In genomic region chr19:10110972-10111317, GRCh38 we compare ENCODE assay signal across 12 cellular contexts. TPM values are rescaled to one million over a fixed set of nuclear protein-coding genes. Genes with fewer than 3 reads are reported as not detected.
DNase-seq lines count a peak whose midpoint lies in the region; ATAC-seq, FAIRE-seq and TF ChIP-seq lines count a peak whose summit lies in the region.
"Had no signal": no experiment of that assay in that cellular context is flagged by ENCODE, and none has a peak within 500 bp of the region (broad histone marks: within the 10 kb centered on the region; RNA-seq: fewer than 3 reads in every experiment).

No MANE protein-coding gene starts in this region.

- peak overlapping the region; percentile 81 to 99 (median 96) for H3K9ac ChIP-seq in BLaER1 treated with 17β-estradiol and CSF1 and Interleukin-3, amounts not matched to agents 10 nM and 100 nM
- no peak overlapping the region for H3K9ac ChIP-seq in astrocyte (ENCODE audit: low read length)

- ATAC-seq in HG03139 (IDR thresholded peaks at IDR 0.05; ENCODE audit: unreplicated experiment): no peak
- ATAC-seq: WTC11 had no signal

- H3K27ac ChIP-seq in BLaER1 treated with 17β-estradiol and CSF1 and Interleukin-3, amounts not matched to agents 10 nM and 100 nM: peak overlapping the region; percentile 87 to 99 (median 96)
- peak overlapping the region; percentile 89 for H3K27ac ChIP-seq in HL-60 (replicated peaks)
- H3K27ac ChIP-seq in astrocyte (ENCODE audit: low read depth, low read length): no peak overlapping the region
- H3K27ac ChIP-seq: SJSA1 had no signal

- no peak overlapping the region for H2AFZ ChIP-seq in astrocyte (ENCODE audit: low read depth, low read length)

- peaks cover 65 to 84% (median 73%) of the 10 kb centered on the region in 11 experiments for H3K36me3 ChIP-seq in BLaER1 treated with 17β-estradiol and CSF1 and Interleukin-3, amounts not matched to agents 10 nM and 100 nM
- peaks cover 13% of the 10 kb centered on the region for H3K36me3 ChIP-seq in astrocyte (ENCODE audit: insufficient read depth, low read length)

- CTCF ChIA-PET in HEK293T (lab: Yijun Ruan, JAX): interaction anchor here (0.7 kb wide), 1 partner anchor 14 kb away, joined by 3 read pairs; no protein-coding TSS in a partner anchor

- FAIRE-seq in astrocyte (lab: Jason Lieb, UNC): no peak

- H3K27ac Mint-ChIP-seq in astrocyte (ENCODE audit: unreplicated experiment): no peak overlapping the region
- H3K27ac Mint-ChIP-seq: WTC11 had no signal

- H3K4me3 ChIP-seq in BLaER1 treated with 17β-estradiol and CSF1 and Interleukin-3, amounts not matched to agents 10 nM and 100 nM: peak overlapping the region; percentile 42 to 96 (median 58)
- H3K4me3 ChIP-seq in HL-60 (replicated peaks; ENCODE audit: insufficient read depth, low read length): no peak overlapping the region
- no peak overlapping the region for H3K4me3 ChIP-seq in astrocyte (ENCODE audit: insufficient read depth, low read depth, low read length)
- H3K4me3 ChIP-seq: SJSA1 had no signal

- H3K9me3 Mint-ChIP-seq in astrocyte (ENCODE audit: unreplicated experiment): no peaks in the 10 kb centered on the region
- H3K9me3 Mint-ChIP-seq: WTC11 had no signal

- H3K4me2 ChIP-seq in BLaER1 treated with 17β-estradiol and CSF1 and Interleukin-3, amounts not matched to agents 10 nM and 100 nM: peak overlapping the region; percentile 84 to 100 (median 98)
- no peak overlapping the region for H3K4me2 ChIP-seq in astrocyte (ENCODE audit: low read length)

- H3K27me3 ChIP-seq in BLaER1 treated with 17β-estradiol and CSF1 and Interleukin-3, amounts not matched to agents 10 nM and 100 nM: no peaks in the 10 kb centered on the region
- no peaks in the 10 kb centered on the region for H3K27me3 ChIP-seq in HL-60 (ENCODE audit: insufficient read depth, poor library complexity, severe bottlenecking)
- no peaks in the 10 kb centered on the region for H3K27me3 ChIP-seq in astrocyte (ENCODE audit: insufficient read depth, low read length)
- H3K27me3 ChIP-seq: SJSA1 had no signal

- TF ChIP-seq CTCF in HL-60 (IDR thresholded peaks at IDR 0.05; ENCODE audit: insufficient read depth, low read length) (no peak), astrocyte (IDR thresholded peaks at IDR 0.05; ENCODE audit: insufficient read depth, low read depth, low read length) (no peak)

- DNase-seq in HL-60 (ENCODE audit: low read depth in 1 of 2, low spot score in 1 of 2) (no peak), astrocyte (ENCODE audit: low read depth) (no peak), mesenteric fat pad (ENCODE audit: low spot score) (no peak), HEK293T (ENCODE audit: extremely low spot score) (no peak)
- DNase-seq: cortex of kidney; NCI-H1930; NCI-H748 treated with DMSO at 0.1 percent for 48 hours; stimulated activated CD4-positive, alpha-beta T cell treated with anti-CD3 and anti-CD28 coated beads, Interleukin-4, amount 100 ng/mL, for 1 hour had no signal

- H3K27me3 Mint-ChIP-seq in astrocyte (ENCODE audit: low read depth, unreplicated experiment): no peaks in the 10 kb centered on the region

- H3K9me3 ChIP-seq in BLaER1 treated with 17β-estradiol and CSF1 and Interleukin-3, amounts not matched to agents 10 nM and 100 nM (replicated peaks in 1 of 11): no peaks in the 10 kb centered on the region
- H3K9me3 ChIP-seq in astrocyte (ENCODE audit: insufficient read depth, low read depth, low read length): no peaks in the 10 kb centered on the region
- H3K9me3 ChIP-seq: SJSA1 had no signal

- peaks cover 74 to 92% (median 86%) of the 10 kb centered on the region in 10 experiments for H3K4me1 ChIP-seq in BLaER1 treated with 17β-estradiol and CSF1 and Interleukin-3, amounts not matched to agents 10 nM and 100 nM
- H3K4me1 ChIP-seq in astrocyte (ENCODE audit: insufficient read depth, low read length): peaks cover 12% of the 10 kb centered on the region

- H3K4me1 Mint-ChIP-seq in astrocyte (ENCODE audit: low read depth, unreplicated experiment): peaks cover 13% of the 10 kb centered on the region

- H3K79me2 ChIP-seq in astrocyte (ENCODE audit: insufficient read depth, low read length): peaks cover 40% of the 10 kb centered on the region

- H4K20me1 ChIP-seq in BLaER1 treated with 17β-estradiol and CSF1 and Interleukin-3, amounts not matched to agents 10 nM and 100 nM: peaks cover 29 to 88% (median 41%) of the 10 kb centered on the region in 11 experiments; a peak in 21 of 22 replicates
- H4K20me1 ChIP-seq in astrocyte (ENCODE audit: insufficient read depth, low read length): peaks cover 69% of the 10 kb centered on the region

- peaks cover 12% of the 10 kb centered on the region for H3K36me3 Mint-ChIP-seq in astrocyte (ENCODE audit: low read depth, unreplicated experiment)

- POLR2A ChIA-PET in HEK293T (lab: Yijun Ruan, JAX): interaction anchor here (1.6 kb wide), 1 partner anchor 15 kb away, joined by 4 read pairs; no protein-coding TSS in a partner anchor

- peak overlapping the region; percentile 50 for H3K4me3 Mint-ChIP-seq in astrocyte (ENCODE audit: unreplicated experiment)
- H3K4me3 Mint-ChIP-seq: WTC11 had no signal

TF ChIP-seq in HEK293T, 16 proteins besides CTCF, POLR2A, EP300 and RAD21:
- TF ChIP-seq ELF4 (IDR thresholded peaks at IDR 0.05) (no peak), FOXK2 (IDR thresholded peaks at IDR 0.05) (no peak), CTBP1 (IDR thresholded peaks at IDR 0.05; ENCODE audit: borderline replicate concordance) (no peak), FOXM1 (IDR thresholded peaks at IDR 0.05; ENCODE audit: borderline replicate concordance) (no peak), SUZ12 (IDR thresholded peaks at IDR 0.05) (no peak), HDGF (IDR thresholded peaks at IDR 0.05; ENCODE audit: borderline replicate concordance) (no peak), ARNT (IDR thresholded peaks at IDR 0.05) (no peak), SP1 (IDR thresholded peaks at IDR 0.05) (no peak), L3MBTL2 (conservative IDR thresholded peaks at IDR 0.05) (no peak), TARDBP (IDR thresholded peaks at IDR 0.05) (no peak), ZNF384 (IDR thresholded peaks at IDR 0.05) (no peak), BHLHE40 (IDR thresholded peaks at IDR 0.05; ENCODE audit: borderline replicate concordance) (no peak), FOXA1 (IDR thresholded peaks at IDR 0.05) (no peak)
- TF ChIP-seq, protein P1, sequence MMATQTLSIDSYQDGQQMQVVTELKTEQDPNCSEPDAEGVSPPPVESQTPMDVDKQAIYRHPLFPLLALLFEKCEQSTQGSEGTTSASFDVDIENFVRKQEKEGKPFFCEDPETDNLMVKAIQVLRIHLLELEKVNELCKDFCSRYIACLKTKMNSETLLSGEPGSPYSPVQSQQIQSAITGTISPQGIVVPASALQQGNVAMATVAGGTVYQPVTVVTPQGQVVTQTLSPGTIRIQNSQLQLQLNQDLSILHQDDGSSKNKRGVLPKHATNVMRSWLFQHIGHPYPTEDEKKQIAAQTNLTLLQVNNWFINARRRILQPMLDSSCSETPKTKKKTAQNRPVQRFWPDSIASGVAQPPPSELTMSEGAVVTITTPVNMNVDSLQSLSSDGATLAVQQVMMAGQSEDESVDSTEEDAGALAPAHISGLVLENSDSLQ (IDR thresholded peaks at IDR 0.05): no peak
TF ChIP-seq in HEK293T: peak in this region for 0.

RNA-seq across cellular contexts. Expression of gene P2RY11, which starts 0.5 kb away (rescaled TPM):
- total RNA-seq in astrocyte: 19.3 and 22.8 TPM in 2 replicates
- total RNA-seq in mesenteric fat pad: 17.7 TPM

RNA-seq across cellular contexts. Expression of gene PPAN, which starts 4.8 kb away (rescaled TPM):
- total RNA-seq in astrocyte (54.2 and 55.6 TPM in 2 replicates), mesenteric fat pad (52.1 TPM)

RNA-seq across cellular contexts. Expression of gene ANGPTL6, which starts 8.5 kb away (rescaled TPM):
- total RNA-seq in astrocyte (0.24 TPM in 1 of 2 replicates, not detected in the other), mesenteric fat pad (0.42 TPM)

RNA-seq across cellular contexts. Expression of gene EIF3G, which starts 8.8 kb away (rescaled TPM):
- total RNA-seq in astrocyte (207 and 215 TPM in 2 replicates), mesenteric fat pad (189 TPM)

RNA-seq across cellular contexts. Expression of gene SHFL, which starts 24.8 kb away (rescaled TPM):
- total RNA-seq in astrocyte: 73.5 and 86.8 TPM in 2 replicates
- 29.3 TPM for total RNA-seq in mesenteric fat pad

Comparison
In these comparisons a context has a peak if more than half of its experiments do, and no peak if none do; other contexts are left out.
1. H3K4me3 ChIP-seq: peak in BLaER1 treated with 17β-estradiol and CSF1 and Interleukin-3, amounts not matched to agents 10 nM and 100 nM (10 of 10); none in HL-60 (single experiment) and astrocyte (single experiment).